ENCODE assay signal across 18 cellular contexts in the genomic region with DNA sequence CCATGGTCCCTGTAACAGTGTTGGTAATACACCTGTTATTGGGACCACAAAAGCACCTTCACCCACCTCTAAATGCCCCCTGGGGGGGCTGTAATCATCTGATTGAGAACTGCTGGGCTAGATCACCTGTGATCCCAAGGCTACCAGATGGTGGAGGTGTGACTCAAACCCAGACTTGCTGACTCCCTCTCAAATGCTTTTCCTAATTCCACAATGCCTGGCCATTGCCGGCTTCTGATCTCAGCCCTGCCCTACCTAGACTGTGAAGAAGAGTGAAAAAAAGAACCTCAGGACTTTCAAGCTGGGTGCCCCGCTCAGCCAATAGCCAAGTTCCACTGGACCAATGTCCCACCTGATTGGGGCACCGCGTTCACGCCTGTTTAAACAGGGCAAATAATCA. TPM values are rescaled to one million over a fixed set of nuclear protein-coding genes. Genes with fewer than 3 reads are reported as not detected.
DNase-seq lines count a peak whose midpoint lies in the region; TF ChIP-seq lines count a peak whose summit lies in the region.
"Had no signal": no experiment of that assay in that cellular context is flagged by ENCODE, and none has a peak within 500 bp of the region (broad histone marks: within the 10 kb centered on the region; RNA-seq: fewer than 3 reads in every experiment).

No MANE protein-coding gene starts in this region.

- intact Hi-C loops in MCF 10A (cut with micrococcal nuclease) = no loop called here
- intact Hi-C loops in mammary epithelial cell (cut with micrococcal nuclease) = no loop called here

- no peaks in the 10 kb centered on the region for H3K27me3 ChIP-seq in mammary epithelial cell (ENCODE audit: insufficient read depth, low read length)
- H3K27me3 ChIP-seq: BE2C had no signal

- POLR2A ChIA-PET in MCF 10A (lab: Yijun Ruan, JAX) = interaction anchor here (1.6 kb wide), 1 partner anchor 9 kb away, joined by 4 read pairs; no protein-coding TSS in a partner anchor

- H2AFZ ChIP-seq in mammary epithelial cell (ENCODE audit: low read depth, low read length) = no peak overlapping the region
- H2AFZ ChIP-seq: GM23338 had no signal

- no peak for DNase-seq in MCF 10A (ENCODE audit: unreplicated experiment)
- DNase-seq in mammary epithelial cell = no peak
- DNase-seq in chondrocyte (ENCODE audit: low spot score) = peak; percentile 34
- DNase-seq in islet precursor cell = peak; percentile 35
- no peak for DNase-seq in SW480 (ENCODE audit: low spot score)
- no peak for DNase-seq in SKM-1 treated with dmso at 0.1 percent for 144 hours (lab: John Stamatoyannopoulos, UW; ENCODE audit: unreplicated experiment)
- no peak for DNase-seq in NCI-H1417 (lab: John Stamatoyannopoulos, UW)
- DNase-seq: BE2C, Caco-2, DND-41, GDM1, H7 had no signal

- no peaks in the 10 kb centered on the region for H3K79me2 ChIP-seq in mammary epithelial cell (ENCODE audit: insufficient read depth, low read length)

- peaks cover 5% of the 10 kb centered on the region for H3K36me3 ChIP-seq in mammary epithelial cell (ENCODE audit: insufficient read depth, low read length)

- in situ Hi-C loops in mammary epithelial cell (cut with MboI; ENCODE audit: low sequenced_read_pairs in 2 of 2) = loop anchor here in 1 of 2 donors (10.0 kb wide), 1 partner anchor 80 kb away; no protein-coding TSS in a partner anchor

- H3K4me1 Mint-ChIP-seq in MCF 10A (ENCODE audit: insufficient read depth, unreplicated experiment) = no peaks in the 10 kb centered on the region
- H3K4me1 Mint-ChIP-seq in chondrocyte (ENCODE audit: low read depth) = no peaks in the 10 kb centered on the region
- H3K4me1 Mint-ChIP-seq: CD8-positive, alpha-beta memory T cell; GM23338 had no signal

- H3K9me3 Mint-ChIP-seq in MCF 10A (ENCODE audit: unreplicated experiment) (no peaks in the 10 kb centered on the region), chondrocyte (ENCODE audit: low read depth) (no peaks in the 10 kb centered on the region)
- H3K9me3 Mint-ChIP-seq: CD8-positive, alpha-beta memory T cell; GM23338 had no signal

- WGBS in mammary epithelial cell (ENCODE audit: low coverage, missing lambda C conversion rate) = 63% methylated on average over 5 of the region's 5 CpGs

- no peak overlapping the region for H3K4me2 ChIP-seq in mammary epithelial cell (ENCODE audit: insufficient read depth, low read depth, low read length)
- H3K4me2 ChIP-seq: A549, GM23338 had no signal

- TF ChIP-seq CTCF in MCF 10A (IDR thresholded peaks at IDR 0.05; ENCODE audit: unreplicated experiment) = no peak
- TF ChIP-seq CTCF in mammary epithelial cell (conservative IDR thresholded peaks at IDR 0.05 in 1 of 2, IDR thresholded peaks at IDR 0.05 in 1 of 2; ENCODE audit: extremely low read depth in 1 of 2, insufficient read depth in 1 of 2, low read depth in 1 of 2, low read length in 2 of 2) = no peak
- TF ChIP-seq CTCF in chondrocyte (IDR thresholded peaks at IDR 0.05) = no peak

- H3K36me3 Mint-ChIP-seq in MCF 10A (ENCODE audit: insufficient read depth, unreplicated experiment) = peaks cover 38% of the 10 kb centered on the region
- peaks cover 37% of the 10 kb centered on the region for H3K36me3 Mint-ChIP-seq in chondrocyte (ENCODE audit: low read depth)

- H3K4me3 ChIP-seq in mammary epithelial cell (replicated peaks in 1 of 3; ENCODE audit: insufficient read depth in 1 of 3, low read depth in 2 of 3, low read length in 3 of 3) = no peak overlapping the region
- H3K4me3 ChIP-seq: A549, GM23338 had no signal

- H3K4me3 Mint-ChIP-seq in MCF 10A (ENCODE audit: unreplicated experiment) (no peak overlapping the region), chondrocyte (ENCODE audit: unreplicated experiment) (no peak overlapping the region)
- H3K4me3 Mint-ChIP-seq: CD8-positive, alpha-beta memory T cell; GM23338 had no signal

- no peaks in the 10 kb centered on the region for H3K27me3 Mint-ChIP-seq in MCF 10A (ENCODE audit: insufficient read depth, unreplicated experiment)
- H3K27me3 Mint-ChIP-seq in chondrocyte (ENCODE audit: low read depth) = no peaks in the 10 kb centered on the region
- H3K27me3 Mint-ChIP-seq: CD8-positive, alpha-beta memory T cell had no signal

- H3K4me1 ChIP-seq in mammary epithelial cell (ENCODE audit: insufficient read depth, low read length) = no peaks in the 10 kb centered on the region
- H3K4me1 ChIP-seq: A549, BE2C, Caco-2 had no signal

- H4K20me1 ChIP-seq in mammary epithelial cell (ENCODE audit: insufficient read depth, low read length) = no peaks in the 10 kb centered on the region

- H3K9me3 ChIP-seq in mammary epithelial cell (replicated peaks; ENCODE audit: insufficient read depth, low read length) = no peaks in the 10 kb centered on the region
- H3K9me3 ChIP-seq: A549, BE2C, Caco-2 had no signal

- no peak overlapping the region for H3K27ac ChIP-seq in mammary epithelial cell (ENCODE audit: insufficient read depth, low read depth, low read length)
- H3K27ac ChIP-seq: A549, C4-2B had no signal

- BruUV-seq in MCF 10A (replicated peaks; lab: Mats Ljungman, UMichigan) = no TSS peak
- no TSS peak for BruUV-seq in mammary epithelial cell (replicated peaks; lab: Mats Ljungman, UMichigan)

- CTCF ChIA-PET in MCF 10A (lab: Yijun Ruan, JAX) = interaction anchor here (0.6 to 2.0 kb wide), 3 partner anchors 10 to 216 kb away, joined by 3 to 8 read pairs (median 4); partner anchors contain the start of gene TMEM9
- CTCF ChIA-PET in mammary epithelial cell (lab: Charles Lee; ENCODE audit: low non-redundant PET) = no interaction called here

- peak overlapping the region; percentile 41 for H3K27ac Mint-ChIP-seq in MCF 10A (ENCODE audit: low read depth, unreplicated experiment)
- H3K27ac Mint-ChIP-seq in chondrocyte (ENCODE audit: unreplicated experiment) = no peak overlapping the region
- H3K27ac Mint-ChIP-seq: GM23338 had no signal

- no peak overlapping the region for H3K9ac ChIP-seq in mammary epithelial cell (ENCODE audit: insufficient read depth, low read length)

- dilution Hi-C loops in mammary epithelial cell (cut with HindIII; ENCODE audit: low sequenced_read_pairs) = no loop called here

RNA-seq across cellular contexts. Expression of gene TMEM9, which starts 9.6 kb away (rescaled TPM):
- total RNA-seq in MCF 10A (2022) (67.2 and 71.7 TPM in 2 replicates), mammary epithelial cell (10 to 100 TPM; 54.2 to 65.3 TPM), chondrocyte (56.9 to 57.3 TPM (median 57.2 TPM) in 3 replicates)
- 70.7 TPM for polyA plus RNA-seq in mammary epithelial cell
- 40.4 TPM for polyA minus RNA-seq in mammary epithelial cell

RNA-seq across cellular contexts. Expression of gene ASCL5, which starts 17.7 kb away (rescaled TPM):
- total RNA-seq in MCF 10A (2022) (not detected in 2 replicates), mammary epithelial cell (not detected), chondrocyte (0.19 TPM in 1 of 3 replicates, not detected in the others)
- not detected for polyA plus RNA-seq in mammary epithelial cell
- polyA minus RNA-seq in mammary epithelial cell = not detected
- total RNA-seq: GM23338, H7, HT-29 had no signal
- polyA plus RNA-seq: AG04450; CD8-positive, alpha-beta memory T cell; GM23338 had no signal

RNA-seq across cellular contexts. Expression of gene CACNA1S, which starts 32.5 kb away (rescaled TPM):
- not detected in 2 replicates for total RNA-seq in MCF 10A (2022)
- not detected for total RNA-seq in mammary epithelial cell
- polyA plus RNA-seq in mammary epithelial cell = not detected
- not detected for polyA minus RNA-seq in mammary epithelial cell
- total RNA-seq in chondrocyte = 0.07 to 0.46 TPM (median 0.40 TPM) in 3 replicates
- total RNA-seq: CD8-positive, alpha-beta memory T cell; H7; HT-29 had no signal
- polyA plus RNA-seq: AG04450; CD8-positive, alpha-beta memory T cell; GM23338 had no signal

RNA-seq across cellular contexts. Expression of gene IGFN1, which starts 45.9 kb away (rescaled TPM):
- 0.05 and 0.26 TPM in 2 replicates for total RNA-seq in MCF 10A (2022)
- under 1 TPM in 1 of 2 donors, not detected in 1; 0.61 TPM for total RNA-seq in mammary epithelial cell
- polyA plus RNA-seq in mammary epithelial cell = 0.11 TPM
- not detected for polyA minus RNA-seq in mammary epithelial cell
- total RNA-seq in chondrocyte = 0.24 to 1.9 TPM (median 1.6 TPM) in 3 replicates
- total RNA-seq: CD8-positive, alpha-beta memory T cell; GM23338 had no signal
- polyA plus RNA-seq: AG04450; CD8-positive, alpha-beta memory T cell; GM23338 had no signal

Comparison
In these comparisons a context has a peak if more than half of its experiments do, and no peak if none do; other contexts are left out.
1. DNase-seq: peak in chondrocyte (single experiment) and islet precursor cell (single experiment); none in MCF 10A (single experiment), mammary epithelial cell (single experiment), SW480 (single experiment), SKM-1 treated with dmso at 0.1 percent for 144 hours (single experiment) and NCI-H1417 (0 of 3).